ENCODE assay signal across 1 cellular context in genomic region chr10:84333864-84334451, GRCh38.
TF ChIP-seq lines count a peak whose summit lies in the region.

No MANE protein-coding gene starts in this region.

TF ChIP-seq in GM12878, 131 proteins besides CTCF, POLR2A, EP300 and RAD21:
- TF ChIP-seq, protein P1, sequence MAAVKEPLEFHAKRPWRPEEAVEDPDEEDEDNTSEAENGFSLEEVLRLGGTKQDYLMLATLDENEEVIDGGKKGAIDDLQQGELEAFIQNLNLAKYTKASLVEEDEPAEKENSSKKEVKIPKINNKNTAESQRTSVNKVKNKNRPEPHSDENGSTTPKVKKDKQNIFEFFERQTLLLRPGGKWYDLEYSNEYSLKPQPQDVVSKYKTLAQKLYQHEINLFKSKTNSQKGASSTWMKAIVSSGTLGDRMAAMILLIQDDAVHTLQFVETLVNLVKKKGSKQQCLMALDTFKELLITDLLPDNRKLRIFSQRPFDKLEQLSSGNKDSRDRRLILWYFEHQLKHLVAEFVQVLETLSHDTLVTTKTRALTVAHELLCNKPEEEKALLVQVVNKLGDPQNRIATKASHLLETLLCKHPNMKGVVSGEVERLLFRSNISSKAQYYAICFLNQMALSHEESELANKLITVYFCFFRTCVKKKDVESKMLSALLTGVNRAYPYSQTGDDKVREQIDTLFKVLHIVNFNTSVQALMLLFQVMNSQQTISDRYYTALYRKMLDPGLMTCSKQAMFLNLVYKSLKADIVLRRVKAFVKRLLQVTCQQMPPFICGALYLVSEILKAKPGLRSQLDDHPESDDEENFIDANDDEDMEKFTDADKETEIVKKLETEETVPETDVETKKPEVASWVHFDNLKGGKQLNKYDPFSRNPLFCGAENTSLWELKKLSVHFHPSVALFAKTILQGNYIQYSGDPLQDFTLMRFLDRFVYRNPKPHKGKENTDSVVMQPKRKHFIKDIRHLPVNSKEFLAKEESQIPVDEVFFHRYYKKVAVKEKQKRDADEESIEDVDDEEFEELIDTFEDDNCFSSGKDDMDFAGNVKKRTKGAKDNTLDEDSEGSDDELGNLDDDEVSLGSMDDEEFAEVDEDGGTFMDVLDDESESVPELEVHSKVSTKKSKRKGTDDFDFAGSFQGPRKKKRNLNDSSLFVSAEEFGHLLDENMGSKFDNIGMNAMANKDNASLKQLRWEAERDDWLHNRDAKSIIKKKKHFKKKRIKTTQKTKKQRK (IDR thresholded peaks at IDR 0.05; ENCODE audit: low read depth, low read length), result no peak
- TF ChIP-seq FOS (IDR thresholded peaks at IDR 0.05; ENCODE audit: borderline replicate concordance, extremely low read depth, insufficient read length) (no peak), EED (IDR thresholded peaks at IDR 0.05; ENCODE audit: low read depth) (0 out of 2 replicates have a peak, but pooled peaks have one; percentile 33), IKZF2 (IDR thresholded peaks at IDR 0.05) (peak in 1 of 2 experiments; percentile 40; a peak in 1 of 4 replicates), NBN (IDR thresholded peaks at IDR 0.05) (0 out of 2 replicates have a peak, but pooled peaks have one; percentile 14), NR2F1 (conservative IDR thresholded peaks at IDR 0.05) (peak; percentile 40; the same call in 1 of the 2 replicates), RUNX3 (IDR thresholded peaks at IDR 0.05; ENCODE audit: low read length) (peak; percentile 69)
- TF ChIP-seq, protein P2, sequence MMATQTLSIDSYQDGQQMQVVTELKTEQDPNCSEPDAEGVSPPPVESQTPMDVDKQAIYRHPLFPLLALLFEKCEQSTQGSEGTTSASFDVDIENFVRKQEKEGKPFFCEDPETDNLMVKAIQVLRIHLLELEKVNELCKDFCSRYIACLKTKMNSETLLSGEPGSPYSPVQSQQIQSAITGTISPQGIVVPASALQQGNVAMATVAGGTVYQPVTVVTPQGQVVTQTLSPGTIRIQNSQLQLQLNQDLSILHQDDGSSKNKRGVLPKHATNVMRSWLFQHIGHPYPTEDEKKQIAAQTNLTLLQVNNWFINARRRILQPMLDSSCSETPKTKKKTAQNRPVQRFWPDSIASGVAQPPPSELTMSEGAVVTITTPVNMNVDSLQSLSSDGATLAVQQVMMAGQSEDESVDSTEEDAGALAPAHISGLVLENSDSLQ (IDR thresholded peaks at IDR 0.05), result peak; percentile 68
